In genomic region chr12:116924558-116925453, GRCh38 we compare ENCODE assay signal across 8 cellular contexts.
DNase-seq lines count a peak whose midpoint lies in the region; ATAC-seq lines count a peak whose summit lies in the region.

No MANE protein-coding gene starts in this region.

- H3K9me3 Mint-ChIP-seq in T-helper 1 cell treated with Interleukin-12 subunit alpha and Interleukin-12 subunit beta and Interleukin-4 antibody, amounts not matched to agents 30 μg/mL and 1 μg/mL, for 36 hours = no peaks in the 10 kb centered on the region

- H3K36me3 Mint-ChIP-seq in T-helper 1 cell treated with Interleukin-12 subunit alpha and Interleukin-12 subunit beta and Interleukin-4 antibody, amounts not matched to agents 30 μg/mL and 1 μg/mL, for 36 hours (ENCODE audit: low read depth) = peaks cover 20% of the 10 kb centered on the region

- peaks cover 55% of the 10 kb centered on the region for H3K4me1 Mint-ChIP-seq in T-helper 1 cell treated with Interleukin-12 subunit alpha and Interleukin-12 subunit beta and Interleukin-4 antibody, amounts not matched to agents 30 μg/mL and 1 μg/mL, for 36 hours (ENCODE audit: low read depth)

- peak overlapping the region; percentile 58 for H3K4me3 Mint-ChIP-seq in T-helper 1 cell treated with Interleukin-12 subunit alpha and Interleukin-12 subunit beta and Interleukin-4 antibody, amounts not matched to agents 30 μg/mL and 1 μg/mL, for 36 hours

- peak; percentile 89 for ATAC-seq in HG03175 (IDR thresholded peaks at IDR 0.05; ENCODE audit: unreplicated experiment)

- H3K27me3 Mint-ChIP-seq in T-helper 1 cell treated with Interleukin-12 subunit alpha and Interleukin-12 subunit beta and Interleukin-4 antibody, amounts not matched to agents 30 μg/mL and 1 μg/mL, for 36 hours (ENCODE audit: low read depth) = peaks cover 13% of the 10 kb centered on the region

- H3K27ac Mint-ChIP-seq in T-helper 1 cell treated with Interleukin-12 subunit alpha and Interleukin-12 subunit beta and Interleukin-4 antibody, amounts not matched to agents 30 μg/mL and 1 μg/mL, for 36 hours = peak overlapping the region; percentile 72

- DNase-seq in stimulated activated CD4-positive, alpha-beta T cell treated with anti-CD3 and anti-CD28 coated beads, Interleukin-15, amount 100 ng/mL, for 24 hours = peak; percentile 49
- no peak for DNase-seq in stimulated activated CD4-positive, alpha-beta T cell treated with anti-CD3 and anti-CD28 coated beads, Interleukin-4, amount 100 ng/mL, for 1 hour
- peak; percentile 87 for DNase-seq in central memory CD4-positive, alpha-beta T cell
- peak in 2 of 3 donors; percentile 10 to 20 for DNase-seq in stimulated activated CD4-positive, alpha-beta T cell treated with anti-CD3 and anti-CD28 coated beads, TNF-alpha, amount 100 ng/mL, for 1 hour (ENCODE audit: low read depth in 3 of 3, low spot score in 1 of 3)
- DNase-seq in COLO668 (lab: John Stamatoyannopoulos, UW; ENCODE audit: unreplicated experiment) (no peak), cerebellar nuclear complex (lab: John Stamatoyannopoulos, UW) (no peak)

Comparison
In these comparisons a context has a peak if more than half of its experiments do, and no peak if none do; other contexts are left out.
1. DNase-seq: peak in stimulated activated CD4-positive, alpha-beta T cell treated with anti-CD3 and anti-CD28 coated beads, Interleukin-15, amount 100 ng/mL, for 24 hours (single experiment), central memory CD4-positive, alpha-beta T cell (single experiment) and stimulated activated CD4-positive, alpha-beta T cell treated with anti-CD3 and anti-CD28 coated beads, TNF-alpha, amount 100 ng/mL, for 1 hour (2 of 3); none in stimulated activated CD4-positive, alpha-beta T cell treated with anti-CD3 and anti-CD28 coated beads, Interleukin-4, amount 100 ng/mL, for 1 hour (single experiment), COLO668 (single experiment) and cerebellar nuclear complex (0 of 2).